In genomic region chr11:13140028-13140870, GRCh38 we compare ENCODE assay signal across 8 cellular contexts.
DNase-seq lines count a peak whose midpoint lies in the region; ATAC-seq and TF ChIP-seq lines count a peak whose summit lies in the region.

No MANE protein-coding gene starts in this region.

- H3K4me1 Mint-ChIP-seq in T-helper 17 cell (no peaks in the 10 kb centered on the region), immature natural killer cell (no peaks in the 10 kb centered on the region)

- H3K36me3 Mint-ChIP-seq in T-helper 17 cell (ENCODE audit: low read depth) (peaks cover 4% of the 10 kb centered on the region), immature natural killer cell (peaks cover 0 to 3% (median 0%) of the 10 kb centered on the region in 3 donors)

- H3K27ac Mint-ChIP-seq in T-helper 17 cell = no peak overlapping the region
- H3K27ac Mint-ChIP-seq in immature natural killer cell = peak overlapping the region in 1 of 6 donors; percentile 2

- TF ChIP-seq POLR2A in NB4 (IDR thresholded peaks at IDR 0.05; ENCODE audit: extremely low read depth, insufficient read length) = no peak

- TF ChIP-seq CTCF in NB4 (IDR thresholded peaks at IDR 0.05; ENCODE audit: low read depth, low read length) = no peak
- TF ChIP-seq CTCF in fibroblast of the aortic adventitia (IDR thresholded peaks at IDR 0.05; ENCODE audit: insufficient read depth, low read length) = no peak
- no peak for TF ChIP-seq CTCF in BE2C (IDR thresholded peaks at IDR 0.05; ENCODE audit: low read depth, low read length)

- no peak overlapping the region for H3K4me3 ChIP-seq in NB4 (ENCODE audit: low read depth, low read length)
- no peak overlapping the region for H3K4me3 ChIP-seq in fibroblast of the aortic adventitia (ENCODE audit: low read depth, low read length)
- no peak overlapping the region for H3K4me3 ChIP-seq in BE2C (ENCODE audit: low read depth, low read length)

- DNase-seq in DMS53 (lab: John Stamatoyannopoulos, UW) (peak; percentile 99), NB4 (ENCODE audit: low read depth) (peak; percentile 77), fibroblast of the aortic adventitia (ENCODE audit: low read depth) (peak; percentile 39), T-helper 17 cell (no peak), 8988T (no peak), immature natural killer cell (no peak), BE2C (no peak)

- ATAC-seq in GM21619 (IDR thresholded peaks at IDR 0.05; ENCODE audit: unreplicated experiment) = peak; percentile 90
- no peak for ATAC-seq in T-helper 17 cell

- H3K4me1 ChIP-seq in BE2C = no peaks in the 10 kb centered on the region

- no peak overlapping the region for H3K4me3 Mint-ChIP-seq in T-helper 17 cell
- H3K4me3 Mint-ChIP-seq in immature natural killer cell = no peak overlapping the region

- H3K27me3 ChIP-seq in BE2C = no peaks in the 10 kb centered on the region

- peaks cover 0 to 2% (median 0%) of the 10 kb centered on the region in 6 donors for H3K9me3 Mint-ChIP-seq in immature natural killer cell

- no peaks in the 10 kb centered on the region for H3K36me3 ChIP-seq in BE2C

- H3K27me3 Mint-ChIP-seq in T-helper 17 cell (peaks cover 56% of the 10 kb centered on the region), immature natural killer cell (ENCODE audit: low read depth in 3 of 3) (peaks cover 2 to 13% (median 6%) of the 10 kb centered on the region in 3 donors)

- H3K9me3 ChIP-seq in T-helper 17 cell (ENCODE audit: control insufficient read depth, low read length, poor library complexity, severe bottlenecking) (no peaks in the 10 kb centered on the region), BE2C (no peaks in the 10 kb centered on the region)

Comparison
In these comparisons a context has a peak if more than half of its experiments do, and no peak if none do; other contexts are left out.
1. DNase-seq: peak in DMS53 (single experiment), NB4 (single experiment) and fibroblast of the aortic adventitia (single experiment); none in T-helper 17 cell (0 of 3), 8988T (single experiment), immature natural killer cell (0 of 3) and BE2C (single experiment).